23 cellular contexts compared by ENCODE assay signal in genomic region chr2:200945395-200945729, GRCh38. TPM values are rescaled to one million over a fixed set of nuclear protein-coding genes. Genes with fewer than 3 reads are reported as not detected.
DNase-seq lines count a peak whose midpoint lies in the region; ATAC-seq, FAIRE-seq and TF ChIP-seq lines count a peak whose summit lies in the region.
"Had no signal": no experiment of that assay in that cellular context is flagged by ENCODE, and none has a peak within 500 bp of the region (broad histone marks: within the 10 kb centered on the region; RNA-seq: fewer than 3 reads in every experiment).

No MANE protein-coding gene starts in this region.

- intact Hi-C loops in activated CD8-positive, alpha-beta T cell treated with anti-CD3 and anti-CD28 coated beads for 36 hours (cut with micrococcal nuclease): no loop called here
- intact Hi-C loops in IMR-90 (cut with micrococcal nuclease): no loop called here

- peak overlapping the region; percentile 46 for H2BK120ac ChIP-seq in IMR-90 (ENCODE audit: low read depth, low read length)

- H3K4me3 ChIP-seq in IMR-90 (ENCODE audit: insufficient read depth, low read depth, low read length) (no peak overlapping the region), astrocyte (ENCODE audit: insufficient read depth, low read depth, low read length) (no peak overlapping the region), osteoblast (ENCODE audit: insufficient read depth, low read length) (no peak overlapping the region), Peyer's patch (no peak overlapping the region)
- H3K4me3 ChIP-seq: BLaER1, body of pancreas, coronary artery, lower lobe of right lung had no signal

- no peak overlapping the region for H3K56ac ChIP-seq in IMR-90 (ENCODE audit: extremely low read depth, insufficient read depth, low read length)

- TF ChIP-seq RAD21 in IMR-90 (IDR thresholded peaks at IDR 0.05; ENCODE audit: low read length): no peak

- no peak overlapping the region for H2BK15ac ChIP-seq in IMR-90 (ENCODE audit: low read depth, low read length)

- no peaks in the 10 kb centered on the region for H3K27me3 ChIP-seq in IMR-90 (ENCODE audit: control insufficient read depth, insufficient read depth, low read length)
- no peaks in the 10 kb centered on the region for H3K27me3 ChIP-seq in astrocyte (ENCODE audit: insufficient read depth, low read length)
- H3K27me3 ChIP-seq in osteoblast (ENCODE audit: insufficient read depth, low read length): no peaks in the 10 kb centered on the region
- no peaks in the 10 kb centered on the region for H3K27me3 ChIP-seq in Peyer's patch
- H3K27me3 ChIP-seq: BLaER1, body of pancreas had no signal

- peaks cover 23% of the 10 kb centered on the region for H3K4me1 Mint-ChIP-seq in activated CD8-positive, alpha-beta T cell treated with anti-CD3 and anti-CD28 coated beads for 36 hours (ENCODE audit: low read depth)
- no peaks in the 10 kb centered on the region for H3K4me1 Mint-ChIP-seq in activated CD8-positive, alpha-beta T cell treated with anti-CD3 and anti-CD28 coated beads, Interleukin-2, amount 10 ng/mL, durations not matched to agents 7 days and 5 days (ENCODE audit: low read depth)
- H3K4me1 Mint-ChIP-seq in astrocyte (ENCODE audit: low read depth, unreplicated experiment): peaks cover 12% of the 10 kb centered on the region

- H2BK5ac ChIP-seq in IMR-90 (ENCODE audit: low read depth, low read length, poor library complexity, severe bottlenecking): peak overlapping the region; percentile 94

- POLR2A ChIA-PET in activated CD8-positive, alpha-beta T cell treated with anti-CD3 and anti-CD28 coated beads for 36 hours (lab: Charles Lee): interaction anchor here (0.6 to 2.4 kb wide), 3 partner anchors 10 to 18 kb away, joined by 3 to 11 read pairs (median 4); partner anchors contain the start of gene ORC2
- POLR2A ChIA-PET in activated CD8-positive, alpha-beta T cell treated with anti-CD3 and anti-CD28 coated beads, Interleukin-2, amount 10 ng/mL, durations not matched to agents 7 days and 5 days (lab: Charles Lee): interaction anchor here (1.9 kb wide), 1 partner anchor 11 kb away, joined by 4 read pairs; no protein-coding TSS in a partner anchor
- POLR2A ChIA-PET in IMR-90 (lab: Charles Lee; ENCODE audit: unreplicated experiment): no interaction called here

- H2AK5ac ChIP-seq in IMR-90 (ENCODE audit: low read depth, low read length): 0 out of 2 replicates have a peak overlapping the region, but pooled peaks have one; percentile 44

- H3K9me1 ChIP-seq in IMR-90 (ENCODE audit: insufficient read depth, low read length): peaks cover 6% of the 10 kb centered on the region

- H3K9me3 ChIP-seq in IMR-90 (ENCODE audit: control insufficient read depth, insufficient read depth, low read length) (no peaks in the 10 kb centered on the region), astrocyte (ENCODE audit: insufficient read depth, low read depth, low read length) (no peaks in the 10 kb centered on the region), osteoblast (ENCODE audit: low read depth, low read length) (no peaks in the 10 kb centered on the region), Peyer's patch (no peaks in the 10 kb centered on the region)
- H3K9me3 ChIP-seq: BLaER1, lower lobe of right lung had no signal

- H4K8ac ChIP-seq in IMR-90 (ENCODE audit: low read depth in 2 of 2, low read length in 2 of 2): peak overlapping the region in 1 of 2 experiments; percentile 54; a peak in 1 of 4 replicates

- H3K36me3 Mint-ChIP-seq in activated CD8-positive, alpha-beta T cell treated with anti-CD3 and anti-CD28 coated beads for 36 hours (ENCODE audit: low read depth): peaks cover 47% of the 10 kb centered on the region
- peaks cover 45% of the 10 kb centered on the region for H3K36me3 Mint-ChIP-seq in activated CD8-positive, alpha-beta T cell treated with anti-CD3 and anti-CD28 coated beads, Interleukin-2, amount 10 ng/mL, durations not matched to agents 7 days and 5 days (ENCODE audit: low read depth)
- peaks cover 8% of the 10 kb centered on the region for H3K36me3 Mint-ChIP-seq in astrocyte (ENCODE audit: low read depth, unreplicated experiment)

- H3K4me3 Mint-ChIP-seq in activated CD8-positive, alpha-beta T cell treated with anti-CD3 and anti-CD28 coated beads for 36 hours: no peak overlapping the region
- H3K4me3 Mint-ChIP-seq in activated CD8-positive, alpha-beta T cell treated with anti-CD3 and anti-CD28 coated beads, Interleukin-2, amount 10 ng/mL, durations not matched to agents 7 days and 5 days: no peak overlapping the region
- no peak overlapping the region for H3K4me3 Mint-ChIP-seq in astrocyte (ENCODE audit: unreplicated experiment)
- H3K4me3 Mint-ChIP-seq: activated T-helper 1 cell treated with anti-CD3 and anti-CD28 coated beads, Interleukin-12 subunit alpha, Interleukin-12 subunit beta, Interleukin-2, Interleukin-4 antibody, amounts not matched to agents 30 ng/mL and 10 ng/mL and 1 ng/mL, durations not matched to agents 14 hours and 24 hours and 36 hours; T-helper 2 cell treated with Interferon-gamma antibody and Interleukin-4, amounts not matched to agents 5 μg/mL and 100 μg/mL, for 36 hours; type B pancreatic cell had no signal

- in situ Hi-C loops in IMR-90 (cut with MboI; ENCODE audit: low sequenced_read_pairs): no loop called here

- H2AFZ ChIP-seq in IMR-90 (replicated peaks; ENCODE audit: low read length, poor library complexity) (no peak overlapping the region), astrocyte (ENCODE audit: low read depth, low read length) (no peak overlapping the region), osteoblast (ENCODE audit: low read length) (no peak overlapping the region)

- H4K20me1 ChIP-seq in IMR-90 (ENCODE audit: insufficient read depth, low read length) (no peaks in the 10 kb centered on the region), astrocyte (ENCODE audit: insufficient read depth, low read length) (no peaks in the 10 kb centered on the region), osteoblast (ENCODE audit: insufficient read depth, low read length) (no peaks in the 10 kb centered on the region)
- H4K20me1 ChIP-seq: BLaER1 had no signal

- no peaks in the 10 kb centered on the region for H3K9me3 Mint-ChIP-seq in activated CD8-positive, alpha-beta T cell treated with anti-CD3 and anti-CD28 coated beads for 36 hours
- no peaks in the 10 kb centered on the region for H3K9me3 Mint-ChIP-seq in activated CD8-positive, alpha-beta T cell treated with anti-CD3 and anti-CD28 coated beads, Interleukin-2, amount 10 ng/mL, durations not matched to agents 7 days and 5 days (ENCODE audit: insufficient read depth)
- no peaks in the 10 kb centered on the region for H3K9me3 Mint-ChIP-seq in astrocyte (ENCODE audit: unreplicated experiment)
- H3K9me3 Mint-ChIP-seq: activated T-helper 1 cell treated with anti-CD3 and anti-CD28 coated beads, Interleukin-12 subunit alpha, Interleukin-12 subunit beta, Interleukin-2, Interleukin-4 antibody, amounts not matched to agents 30 ng/mL and 10 ng/mL and 1 ng/mL, durations not matched to agents 14 hours and 24 hours and 36 hours; T-helper 2 cell treated with Interferon-gamma antibody and Interleukin-4, amounts not matched to agents 5 μg/mL and 100 μg/mL, for 36 hours; type B pancreatic cell had no signal

- TF ChIP-seq POLR2A in IMR-90 (IDR thresholded peaks at IDR 0.05; ENCODE audit: low read depth, low read length) (no peak), Peyer's patch (IDR thresholded peaks at IDR 0.05) (no peak)

- dilution Hi-C loops in IMR-90 (cut with HindIII; ENCODE audit: low sequenced_read_pairs, unreplicated experiment): no loop called here

- peaks cover 9% of the 10 kb centered on the region for H3K36me3 ChIP-seq in IMR-90 (ENCODE audit: control insufficient read depth, insufficient read depth, low read length)
- peaks cover 10% of the 10 kb centered on the region for H3K36me3 ChIP-seq in astrocyte (ENCODE audit: insufficient read depth, low read length)
- peaks cover 32% of the 10 kb centered on the region for H3K36me3 ChIP-seq in osteoblast (ENCODE audit: insufficient read depth, low read length)
- H3K36me3 ChIP-seq in Peyer's patch: peaks cover 0 to 77% (median 0%) of the 10 kb centered on the region in 3 donors

- no peak overlapping the region for H3K23ac ChIP-seq in IMR-90 (ENCODE audit: low read depth, low read length)

- TF ChIP-seq CTCF in activated CD8-positive, alpha-beta T cell treated with anti-CD3 and anti-CD28 coated beads for 36 hours (IDR thresholded peaks at IDR 0.05): no peak
- TF ChIP-seq CTCF in IMR-90 (conservative IDR thresholded peaks at IDR 0.05; ENCODE audit: low read depth, low read length): no peak
- TF ChIP-seq CTCF in astrocyte (IDR thresholded peaks at IDR 0.05; ENCODE audit: insufficient read depth, low read depth, low read length): no peak
- TF ChIP-seq CTCF in osteoblast (IDR thresholded peaks at IDR 0.05; ENCODE audit: extremely low read depth, low read depth, low read length): no peak
- no peak for TF ChIP-seq CTCF in Peyer's patch (IDR thresholded peaks at IDR 0.05)

- no peaks in the 10 kb centered on the region for H3K27me3 Mint-ChIP-seq in activated CD8-positive, alpha-beta T cell treated with anti-CD3 and anti-CD28 coated beads for 36 hours
- H3K27me3 Mint-ChIP-seq in activated CD8-positive, alpha-beta T cell treated with anti-CD3 and anti-CD28 coated beads, Interleukin-2, amount 10 ng/mL, durations not matched to agents 7 days and 5 days (ENCODE audit: low read depth): no peaks in the 10 kb centered on the region
- no peaks in the 10 kb centered on the region for H3K27me3 Mint-ChIP-seq in astrocyte (ENCODE audit: low read depth, unreplicated experiment)
- H3K27me3 Mint-ChIP-seq: type B pancreatic cell had no signal

- H2BK20ac ChIP-seq in IMR-90 (ENCODE audit: low read depth, low read length): peak overlapping the region; percentile 10; the same call in 1 of the 2 replicates

- H3K27ac ChIP-seq in IMR-90 (ENCODE audit: insufficient read depth, low read length) (peak overlapping the region; percentile 58; the same call in 1 of the 2 replicates), astrocyte (ENCODE audit: low read depth, low read length) (peak overlapping the region; percentile 75), osteoblast (ENCODE audit: low read depth, low read length) (peak overlapping the region; percentile 82), Peyer's patch (peak overlapping the region in 1 of 4 donors; percentile 73)
- H3K27ac ChIP-seq: BLaER1, body of pancreas, coronary artery, lower lobe of right lung, WERI-Rb-1 had no signal

- H3K18ac ChIP-seq in IMR-90 (ENCODE audit: low read depth, low read length): peak overlapping the region; percentile 57; the same call in 1 of the 2 replicates

- no TSS peak for BruUV-seq in IMR-90 (replicated peaks; lab: Mats Ljungman, UMichigan)

- H3K14ac ChIP-seq in IMR-90 (replicated peaks; ENCODE audit: low read depth, low read length): no peak overlapping the region; the same call in 1 of the 2 replicates

- H4K5ac ChIP-seq in IMR-90 (ENCODE audit: low read depth, low read length): no peak overlapping the region

- ATAC-seq in activated CD8-positive, alpha-beta T cell treated with anti-CD3 and anti-CD28 coated beads for 36 hours: no peak
- ATAC-seq in activated CD8-positive, alpha-beta T cell treated with anti-CD3 and anti-CD28 coated beads, Interleukin-2, amount 10 ng/mL, durations not matched to agents 7 days and 5 days: no peak
- no peak for ATAC-seq in IMR-90 (ENCODE audit: low read depth)
- ATAC-seq: body of pancreas, lower lobe of right lung had no signal

- H3K9ac ChIP-seq in IMR-90 (ENCODE audit: low read depth, low read length): no peak overlapping the region
- peak overlapping the region; percentile 3 for H3K9ac ChIP-seq in astrocyte (ENCODE audit: low read length)
- H3K9ac ChIP-seq: BLaER1 had no signal

- H3K79me1 ChIP-seq in IMR-90 (ENCODE audit: low read depth in 1 of 2, low read length in 2 of 2): peaks cover 0 to 3% of the 10 kb centered on the region in 2 experiments; a peak in 2 of 4 replicates

- CTCF ChIA-PET in activated CD8-positive, alpha-beta T cell treated with anti-CD3 and anti-CD28 coated beads for 36 hours (lab: Charles Lee): interaction anchor here (1.1 to 2.2 kb wide), 5 partner anchors 8 to 287 kb away, joined by 3 to 7 read pairs (median 3); partner anchors contain the start of gene ORC2
- CTCF ChIA-PET in activated CD8-positive, alpha-beta T cell treated with anti-CD3 and anti-CD28 coated beads, Interleukin-2, amount 10 ng/mL, durations not matched to agents 7 days and 5 days (lab: Charles Lee): interaction anchor here (1.0 to 1.7 kb wide), 6 partner anchors 10 to 238 kb away, joined by 3 to 7 read pairs (median 4); partner anchors contain the start of genes CASP10 and ORC2
- CTCF ChIA-PET in IMR-90 (lab: Yijun Ruan, JAX): interaction anchor here (0.6 to 1.4 kb wide), 4 partner anchors 8 to 29 kb away, joined by 3 to 7 read pairs (median 4); partner anchors contain the start of gene ORC2

- peak overlapping the region; percentile 21; the same call in 1 of the 2 replicates for H4K91ac ChIP-seq in IMR-90 (ENCODE audit: insufficient read depth, low read depth, low read length)

- WGBS in IMR-90 (ENCODE audit: extremely low coverage in 2 of 2, insufficient read length in 1 of 2), 2 experiments: no CpG with 5 or more reads among the region's 4 CpGs

- H3K27ac Mint-ChIP-seq in activated CD8-positive, alpha-beta T cell treated with anti-CD3 and anti-CD28 coated beads for 36 hours: peak overlapping the region; percentile 81
- no peak overlapping the region for H3K27ac Mint-ChIP-seq in activated CD8-positive, alpha-beta T cell treated with anti-CD3 and anti-CD28 coated beads, Interleukin-2, amount 10 ng/mL, durations not matched to agents 7 days and 5 days
- H3K27ac Mint-ChIP-seq in astrocyte (ENCODE audit: unreplicated experiment): peak overlapping the region; percentile 94
- H3K27ac Mint-ChIP-seq: T-helper 2 cell treated with Interferon-gamma antibody and Interleukin-4, amounts not matched to agents 5 μg/mL and 100 μg/mL, for 36 hours had no signal

- no peak for FAIRE-seq in astrocyte (lab: Jason Lieb, UNC)
- FAIRE-seq: GM19239 had no signal

- H3K79me2 ChIP-seq in astrocyte (ENCODE audit: insufficient read depth, low read length) (no peaks in the 10 kb centered on the region), osteoblast (ENCODE audit: insufficient read depth, low read length) (no peaks in the 10 kb centered on the region)

- H3K4me1 ChIP-seq in IMR-90 (ENCODE audit: control insufficient read depth, insufficient read depth, low read length) (peaks cover 7% of the 10 kb centered on the region), astrocyte (ENCODE audit: insufficient read depth, low read length) (peaks cover 12% of the 10 kb centered on the region), osteoblast (ENCODE audit: insufficient read depth, low read length) (peaks cover 17% of the 10 kb centered on the region), Peyer's patch (no peaks in the 10 kb centered on the region)
- H3K4me1 ChIP-seq: BLaER1, body of pancreas, lower lobe of right lung had no signal

- H2AK9ac ChIP-seq in IMR-90 (replicated peaks; ENCODE audit: low read depth, low read length, poor library complexity): peak overlapping the region; percentile 37

- H3K4me2 ChIP-seq in IMR-90 (ENCODE audit: low read depth, low read length): no peak overlapping the region
- peak overlapping the region; percentile 37 for H3K4me2 ChIP-seq in astrocyte (ENCODE audit: low read length)
- peak overlapping the region; percentile 58 for H3K4me2 ChIP-seq in osteoblast (ENCODE audit: insufficient read depth, low read length)
- H3K4me2 ChIP-seq: BLaER1 had no signal

- no peak for DNase-seq in activated CD8-positive, alpha-beta T cell treated with anti-CD3 and anti-CD28 coated beads for 36 hours
- no peak for DNase-seq in activated CD8-positive, alpha-beta T cell treated with anti-CD3 and anti-CD28 coated beads, Interleukin-2, amount 10 ng/mL, durations not matched to agents 7 days and 5 days
- DNase-seq in IMR-90 (no peak), astrocyte (ENCODE audit: low read depth) (no peak), osteoblast (ENCODE audit: insufficient read length, low spot score, missing footprints) (no peak), Peyer's patch (no peak), LoVo (ENCODE audit: low spot score) (no peak), GDM1 (lab: John Stamatoyannopoulos, UW) (no peak)
- DNase-seq: body of pancreas; COR-L47; DND-41; lower lobe of right lung; NCI-H1105; NCI-H2081; NCI-H446; stimulated activated CD4-positive, alpha-beta T cell treated with anti-CD3 and anti-CD28 coated beads, Interleukin-4, amount 100 ng/mL, for 1 hour; WERI-Rb-1 had no signal

- peak overlapping the region; percentile 54; the same call in 1 of the 2 replicates for H3K4ac ChIP-seq in IMR-90 (ENCODE audit: low read depth, low read length)

RNA-seq across cellular contexts. Expression of gene ORC2, which starts 18.1 kb away (rescaled TPM):
- total RNA-seq in activated CD8-positive, alpha-beta T cell treated with anti-CD3 and anti-CD28 coated beads for 36 hours: 10 to 100 TPM; 51.3 to 59.2 TPM
- 10 to 100 TPM; 47.4 to 57.2 TPM for total RNA-seq in activated CD8-positive, alpha-beta T cell treated with anti-CD3 and anti-CD28 coated beads, Interleukin-2, amount 10 ng/mL, durations not matched to agents 7 days and 5 days
- total RNA-seq in IMR-90 (2012; rRNA removed): 10.0 and 13.3 TPM in 2 replicates
- 3.0 and 4.4 TPM in 2 replicates for polyA plus RNA-seq in IMR-90 (2012; rRNA removed)
- 0.78 and 1.5 TPM in 2 replicates for polyA plus RNA-seq in IMR-90 (2012; cell fraction: cytosol; rRNA removed)
- polyA plus RNA-seq in IMR-90 (2012; cell fraction: nucleus; rRNA removed; ENCODE audit: low replicate concordance): 0.97 and 7.1 TPM in 2 replicates
- 25.4 and 25.5 TPM in 2 replicates for total RNA-seq in astrocyte
- 13.0 and 14.5 TPM in 2 replicates for total RNA-seq in osteoblast
- total RNA-seq in Peyer's patch: 10 to 100 TPM; 23.8 to 51.2 (median 28.7) TPM

RNA-seq across cellular contexts. Expression of gene NIF3L1, which starts 56.2 kb away (rescaled TPM):
- total RNA-seq in activated CD8-positive, alpha-beta T cell treated with anti-CD3 and anti-CD28 coated beads for 36 hours: 10 to 100 TPM; 30.8 to 35.3 TPM
- 10 to 100 TPM; 37.0 to 39.0 TPM for total RNA-seq in activated CD8-positive, alpha-beta T cell treated with anti-CD3 and anti-CD28 coated beads, Interleukin-2, amount 10 ng/mL, durations not matched to agents 7 days and 5 days
- total RNA-seq in IMR-90 (2012; rRNA removed) (31.1 and 43.0 TPM in 2 replicates), astrocyte (17.4 and 17.8 TPM in 2 replicates), osteoblast (20.0 and 22.1 TPM in 2 replicates), Peyer's patch (10 to 100 TPM in 3 of 4 donors, 1 to 10 TPM in 1; 7.4 to 27.5 (median 18.0) TPM)
- polyA plus RNA-seq in IMR-90 (2012; rRNA removed): 45.7 and 54.6 TPM in 2 replicates
- 13.7 and 15.5 TPM in 2 replicates for polyA plus RNA-seq in IMR-90 (2012; cell fraction: cytosol; rRNA removed)
- polyA plus RNA-seq in IMR-90 (2012; cell fraction: nucleus; rRNA removed; ENCODE audit: low replicate concordance): 11.6 and 39.8 TPM in 2 replicates

RNA-seq across cellular contexts. Expression of gene PPIL3, which starts 56.5 kb away (rescaled TPM):
- total RNA-seq in activated CD8-positive, alpha-beta T cell treated with anti-CD3 and anti-CD28 coated beads for 36 hours: 10 to 100 TPM; 97.9 to 99.4 TPM
- 10 to 100 TPM; 81.6 to 82.9 TPM for total RNA-seq in activated CD8-positive, alpha-beta T cell treated with anti-CD3 and anti-CD28 coated beads, Interleukin-2, amount 10 ng/mL, durations not matched to agents 7 days and 5 days
- total RNA-seq in IMR-90 (2012; rRNA removed): 35.1 and 49.2 TPM in 2 replicates
- polyA plus RNA-seq in IMR-90 (2012; rRNA removed): 37.3 and 47.9 TPM in 2 replicates
- polyA plus RNA-seq in IMR-90 (2012; cell fraction: cytosol; rRNA removed): 6.5 and 13.1 TPM in 2 replicates
- polyA plus RNA-seq in IMR-90 (2012; cell fraction: nucleus; rRNA removed; ENCODE audit: low replicate concordance): 12.0 and 79.9 TPM in 2 replicates
- total RNA-seq in astrocyte: 34.6 and 34.8 TPM in 2 replicates
- 45.2 and 51.6 TPM in 2 replicates for total RNA-seq in osteoblast
- total RNA-seq in Peyer's patch: 10 to 100 TPM; 10.5 to 26.4 (median 19.5) TPM
